19 cellular contexts compared by ENCODE assay signal in the genomic region with DNA sequence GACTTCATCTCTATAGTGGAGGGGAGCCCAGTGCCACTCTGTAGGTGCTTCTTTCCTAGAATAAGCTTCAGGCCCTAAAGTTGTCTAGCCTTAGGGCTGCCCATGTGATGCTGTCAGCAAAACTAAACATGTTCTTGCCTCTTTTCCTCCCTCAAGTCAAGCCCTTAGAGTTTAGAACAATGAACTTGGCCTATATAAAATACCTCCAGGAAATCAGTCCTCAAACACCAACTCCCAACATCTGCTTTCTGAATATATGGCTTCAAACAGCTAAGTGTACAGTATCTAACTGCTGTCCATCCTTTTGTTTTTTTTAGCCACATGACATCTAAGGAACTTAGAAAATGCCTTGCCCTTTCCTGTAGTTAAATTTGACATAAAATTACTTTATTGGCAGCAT.
DNase-seq lines count a peak whose midpoint lies in the region; ATAC-seq, FAIRE-seq and TF ChIP-seq lines count a peak whose summit lies in the region.
"Had no signal": no experiment of that assay in that cellular context is flagged by ENCODE, and none has a peak within 500 bp of the region (broad histone marks: within the 10 kb centered on the region; RNA-seq: fewer than 3 reads in every experiment).

No MANE protein-coding gene starts in this region.

- no peak overlapping the region for H2AFZ ChIP-seq in astrocyte (ENCODE audit: low read depth, low read length)

- peaks cover 19% of the 10 kb centered on the region for H3K4me1 Mint-ChIP-seq in activated T-cell treated with anti-CD3 and anti-CD28 coated beads, Interleukin-2, amount 50 U/mL, for 72 hours (ENCODE audit: low read depth)
- H3K4me1 Mint-ChIP-seq in astrocyte (ENCODE audit: low read depth, unreplicated experiment) (no peaks in the 10 kb centered on the region), osteocyte (ENCODE audit: unreplicated experiment) (peaks cover 8% of the 10 kb centered on the region)
- H3K4me1 Mint-ChIP-seq: B cell had no signal

- no peak overlapping the region for H3K9ac ChIP-seq in astrocyte (ENCODE audit: low read length)
- H3K9ac ChIP-seq: BLaER1 treated with 17β-estradiol and CSF1 and Interleukin-3, amounts not matched to agents 10 nM and 100 nM had no signal

- intact Hi-C loops in right cardiac atrium (cut with DNase I) (no loop called here), left cardiac atrium (cut with DNase I) (no loop called here), left colon (cut with DNase I, micrococcal nuclease) (no loop called here)

- H3K4me2 ChIP-seq in astrocyte (ENCODE audit: low read length): no peak overlapping the region
- H3K4me2 ChIP-seq: BLaER1 treated with 17β-estradiol and CSF1 and Interleukin-3, amounts not matched to agents 10 nM and 100 nM had no signal

- H3K27me3 Mint-ChIP-seq in activated T-cell treated with anti-CD3 and anti-CD28 coated beads, Interleukin-2, amount 50 U/mL, for 72 hours (ENCODE audit: low read depth): peaks cover 18% of the 10 kb centered on the region
- H3K27me3 Mint-ChIP-seq in astrocyte (ENCODE audit: low read depth, unreplicated experiment): peaks cover 2% of the 10 kb centered on the region
- H3K27me3 Mint-ChIP-seq in osteocyte (ENCODE audit: unreplicated experiment): no peaks in the 10 kb centered on the region
- H3K27me3 Mint-ChIP-seq: B cell had no signal

- no peak for TF ChIP-seq CTCF in astrocyte (IDR thresholded peaks at IDR 0.05; ENCODE audit: insufficient read depth, low read depth, low read length)
- no peak for TF ChIP-seq CTCF in osteocyte (IDR thresholded peaks at IDR 0.05)

- H3K4me3 Mint-ChIP-seq in activated T-cell treated with anti-CD3 and anti-CD28 coated beads, Interleukin-2, amount 50 U/mL, for 72 hours: no peak overlapping the region
- H3K4me3 Mint-ChIP-seq in astrocyte (ENCODE audit: unreplicated experiment) (no peak overlapping the region), osteocyte (ENCODE audit: unreplicated experiment) (no peak overlapping the region)
- H3K4me3 Mint-ChIP-seq: B cell; CD8-positive, alpha-beta T cell; HFFc6 had no signal

- peak overlapping the region; percentile 52 for H3K27ac ChIP-seq in right cardiac atrium (ENCODE audit: low read length)
- H3K27ac ChIP-seq in astrocyte (ENCODE audit: low read depth, low read length): no peak overlapping the region
- H3K27ac ChIP-seq: BLaER1 treated with 17β-estradiol and CSF1 and Interleukin-3, amounts not matched to agents 10 nM and 100 nM had no signal

- peaks cover 2% of the 10 kb centered on the region for H3K4me1 ChIP-seq in right cardiac atrium (ENCODE audit: control insufficient read depth, insufficient read depth, low read length)
- H3K4me1 ChIP-seq in astrocyte (ENCODE audit: insufficient read depth, low read length): no peaks in the 10 kb centered on the region

- no peak for DNase-seq in activated T-cell treated with anti-CD3 and anti-CD28 coated beads, Interleukin-2, amount 50 U/mL, for 72 hours
- DNase-seq in activated T-cell treated with anti-CD3 and anti-CD28 coated beads for 4 hours (no peak), right cardiac atrium (no peak), left cardiac atrium (no peak), astrocyte (ENCODE audit: low read depth) (no peak), osteocyte (ENCODE audit: extremely low spot score, unreplicated experiment) (no peak), left colon (no peak), mesenteric fat pad (ENCODE audit: low spot score) (no peak)
- DNase-seq: 8988T; Calu3; CD8-positive, alpha-beta T cell; DMS79 treated with DMSO at 0.1 percent for 48 hours; GF-D8; GOT3; HFFc6 had no signal

- H3K36me3 Mint-ChIP-seq in activated T-cell treated with anti-CD3 and anti-CD28 coated beads, Interleukin-2, amount 50 U/mL, for 72 hours (ENCODE audit: insufficient read depth in 2 of 2): peaks cover 0 to 6% of the 10 kb centered on the region in 2 donors
- peaks cover 2% of the 10 kb centered on the region for H3K36me3 Mint-ChIP-seq in astrocyte (ENCODE audit: low read depth, unreplicated experiment)
- H3K36me3 Mint-ChIP-seq in osteocyte (ENCODE audit: unreplicated experiment): peaks cover 10% of the 10 kb centered on the region
- H3K36me3 Mint-ChIP-seq: CD8-positive, alpha-beta T cell had no signal

- H3K4me3 ChIP-seq in right cardiac atrium (ENCODE audit: low read length) (no peak overlapping the region), astrocyte (ENCODE audit: insufficient read depth, low read depth, low read length) (no peak overlapping the region)
- H3K4me3 ChIP-seq: BLaER1 treated with 17β-estradiol and CSF1 and Interleukin-3, amounts not matched to agents 10 nM and 100 nM had no signal

- H3K27me3 ChIP-seq in right cardiac atrium (ENCODE audit: control insufficient read depth, insufficient read depth): no peaks in the 10 kb centered on the region
- no peaks in the 10 kb centered on the region for H3K27me3 ChIP-seq in astrocyte (ENCODE audit: insufficient read depth, low read length)
- H3K27me3 ChIP-seq: BLaER1 treated with 17β-estradiol and CSF1 and Interleukin-3, amounts not matched to agents 10 nM and 100 nM had no signal

- ATAC-seq in activated T-cell treated with anti-CD3 and anti-CD28 coated beads, Interleukin-2, amount 50 U/mL, for 72 hours (replicated peaks in 1 of 2): no peak
- ATAC-seq in right cardiac atrium (no peak), left cardiac atrium (no peak), left colon (no peak)
- ATAC-seq: CD8-positive, alpha-beta T cell; HCT116 had no signal

- FAIRE-seq in astrocyte (lab: Jason Lieb, UNC): peak; percentile 77
- FAIRE-seq: HTR-8/SVneo had no signal

- no peaks in the 10 kb centered on the region for H3K36me3 ChIP-seq in astrocyte (ENCODE audit: insufficient read depth, low read length)
- H3K36me3 ChIP-seq: BLaER1 treated with 17β-estradiol and CSF1 and Interleukin-3, amounts not matched to agents 10 nM and 100 nM had no signal

- no peaks in the 10 kb centered on the region for H3K9me3 ChIP-seq in right cardiac atrium (ENCODE audit: control insufficient read depth, low read length)
- no peaks in the 10 kb centered on the region for H3K9me3 ChIP-seq in astrocyte (ENCODE audit: insufficient read depth, low read depth, low read length)
- H3K9me3 ChIP-seq: BLaER1 treated with 17β-estradiol and CSF1 and Interleukin-3, amounts not matched to agents 10 nM and 100 nM had no signal

- H3K27ac Mint-ChIP-seq in activated T-cell treated with anti-CD3 and anti-CD28 coated beads, Interleukin-2, amount 50 U/mL, for 72 hours: peak overlapping the region; percentile 63
- H3K27ac Mint-ChIP-seq in astrocyte (ENCODE audit: unreplicated experiment): no peak overlapping the region
- peak overlapping the region; percentile 3 for H3K27ac Mint-ChIP-seq in osteocyte (ENCODE audit: unreplicated experiment)
- H3K27ac Mint-ChIP-seq: B cell; CD8-positive, alpha-beta T cell; HFFc6 had no signal

- no peaks in the 10 kb centered on the region for H3K9me3 Mint-ChIP-seq in activated T-cell treated with anti-CD3 and anti-CD28 coated beads, Interleukin-2, amount 50 U/mL, for 72 hours
- no peaks in the 10 kb centered on the region for H3K9me3 Mint-ChIP-seq in astrocyte (ENCODE audit: unreplicated experiment)
- no peaks in the 10 kb centered on the region for H3K9me3 Mint-ChIP-seq in osteocyte (ENCODE audit: unreplicated experiment)
- H3K9me3 Mint-ChIP-seq: CD8-positive, alpha-beta T cell; HFFc6 had no signal

- no peaks in the 10 kb centered on the region for H3K79me2 ChIP-seq in astrocyte (ENCODE audit: insufficient read depth, low read length)

- H4K20me1 ChIP-seq in astrocyte (ENCODE audit: insufficient read depth, low read length): peaks cover 4% of the 10 kb centered on the region
- H4K20me1 ChIP-seq: BLaER1 treated with 17β-estradiol and CSF1 and Interleukin-3, amounts not matched to agents 10 nM and 100 nM had no signal
